Comparison of ENCODE assay signal across 8 cellular contexts in genomic region chr19:3036119-3036794, GRCh38. TPM values are rescaled to one million over a fixed set of nuclear protein-coding genes. Genes with fewer than 3 reads are reported as not detected.
DNase-seq lines count a peak whose midpoint lies in the region; ATAC-seq and TF ChIP-seq lines count a peak whose summit lies in the region.

No MANE protein-coding gene starts in this region.

- H3K27me3 ChIP-seq in rectal smooth muscle tissue (ENCODE audit: control insufficient read depth, insufficient read depth, low read length) (no peaks in the 10 kb centered on the region), vagina (no peaks in the 10 kb centered on the region)

- TF ChIP-seq CTCF in astrocyte of the cerebellum (IDR thresholded peaks at IDR 0.05; ENCODE audit: low read depth, low read length, missing control alignments) (no peak), vagina (IDR thresholded peaks at IDR 0.05) (peak in 1 of 3 experiments; percentile 18)

- in situ Hi-C loops in astrocyte of the cerebellum (cut with HindIII; ENCODE audit: low sequenced_read_pairs), result no loop called here

- intact Hi-C loops in vagina (cut with DNase I), result no loop called here

- no peak for TF ChIP-seq POLR2A in vagina (IDR thresholded peaks at IDR 0.05)

- DNase-seq in NCI-H187 treated with DMSO at 0.1 percent for 48 hours (lab: John Stamatoyannopoulos, UW) (peak; percentile 94), T-helper 9 cell (peak; percentile 69), astrocyte of the cerebellum (ENCODE audit: low read depth) (peak; percentile 85), hepatic stellate cell (ENCODE audit: low spot score) (peak; percentile 92), vagina (ENCODE audit: extremely low spot score in 2 of 2) (peak in 1 of 2 donors; percentile 95)

- H3K9ac ChIP-seq in ES-I3 (ENCODE audit: low read depth, low read length) (peak overlapping the region; percentile 70), rectal smooth muscle tissue (ENCODE audit: low read length) (peak overlapping the region; percentile 38)

- H3K27ac ChIP-seq in rectal smooth muscle tissue (ENCODE audit: low read depth, low read length), result peak overlapping the region; percentile 89
- H3K27ac ChIP-seq in vagina, result peak overlapping the region; percentile 94

- H3K36me3 ChIP-seq in ES-I3 (ENCODE audit: insufficient read depth, low read length), result no peaks in the 10 kb centered on the region
- no peaks in the 10 kb centered on the region for H3K36me3 ChIP-seq in rectal smooth muscle tissue (ENCODE audit: control insufficient read depth, insufficient read depth, low read length)
- H3K36me3 ChIP-seq in vagina, result no peaks in the 10 kb centered on the region

- H3K4me3 ChIP-seq in astrocyte of the cerebellum (ENCODE audit: low read depth, low read length) (peak overlapping the region; percentile 35), rectal smooth muscle tissue (ENCODE audit: low read length) (peak overlapping the region; percentile 85), vagina (peak overlapping the region; percentile 56 to 73)

- H3K4me1 ChIP-seq in ES-I3 (ENCODE audit: insufficient read depth, low read length) (no peaks in the 10 kb centered on the region; the same call in 1 of the 2 replicates), rectal smooth muscle tissue (ENCODE audit: control insufficient read depth, insufficient read depth, low read length) (peaks cover 5% of the 10 kb centered on the region), vagina (peaks cover 24% of the 10 kb centered on the region)

- H3K9me3 ChIP-seq in ES-I3 (ENCODE audit: control insufficient read depth, insufficient read depth, low read length) (no peaks in the 10 kb centered on the region), vagina (no peaks in the 10 kb centered on the region)

- ATAC-seq in HG02798 (IDR thresholded peaks at IDR 0.05; ENCODE audit: poor library complexity, unreplicated experiment), result peak; percentile 48

RNA-seq across cellular contexts. Expression of gene TLE2, which starts 7.2 kb away (rescaled TPM):
- total RNA-seq in vagina, result 28.2 TPM

RNA-seq across cellular contexts. Expression of gene TLE5, which starts 26.0 kb away (rescaled TPM):
- 451 TPM for total RNA-seq in vagina

RNA-seq across cellular contexts. Expression of gene GNA11, which starts 57.9 kb away (rescaled TPM):
- 33.6 TPM for total RNA-seq in vagina

RNA-seq across cellular contexts. Expression of gene TLE6, which starts 58.9 kb away (rescaled TPM):
- total RNA-seq in vagina, result 10.6 TPM

Comparison
In these comparisons a context has a peak if more than half of its experiments do, and no peak if none do; other contexts are left out.
1. H3K4me3 ChIP-seq: peak in every context shown above with its lines; median percentile 85 in rectal smooth muscle tissue; 64 in vagina; 35 in astrocyte of the cerebellum.